Comparison of ENCODE assay signal across 1 cellular context in genomic region chr16:73032548-73033270, GRCh38.
TF ChIP-seq lines count a peak whose summit lies in the region.

No MANE protein-coding gene starts in this region.

TF ChIP-seq in HepG2, 621 proteins besides CTCF, POLR2A, EP300 and RAD21 (continued from another document):
- TF ChIP-seq, protein P1, sequence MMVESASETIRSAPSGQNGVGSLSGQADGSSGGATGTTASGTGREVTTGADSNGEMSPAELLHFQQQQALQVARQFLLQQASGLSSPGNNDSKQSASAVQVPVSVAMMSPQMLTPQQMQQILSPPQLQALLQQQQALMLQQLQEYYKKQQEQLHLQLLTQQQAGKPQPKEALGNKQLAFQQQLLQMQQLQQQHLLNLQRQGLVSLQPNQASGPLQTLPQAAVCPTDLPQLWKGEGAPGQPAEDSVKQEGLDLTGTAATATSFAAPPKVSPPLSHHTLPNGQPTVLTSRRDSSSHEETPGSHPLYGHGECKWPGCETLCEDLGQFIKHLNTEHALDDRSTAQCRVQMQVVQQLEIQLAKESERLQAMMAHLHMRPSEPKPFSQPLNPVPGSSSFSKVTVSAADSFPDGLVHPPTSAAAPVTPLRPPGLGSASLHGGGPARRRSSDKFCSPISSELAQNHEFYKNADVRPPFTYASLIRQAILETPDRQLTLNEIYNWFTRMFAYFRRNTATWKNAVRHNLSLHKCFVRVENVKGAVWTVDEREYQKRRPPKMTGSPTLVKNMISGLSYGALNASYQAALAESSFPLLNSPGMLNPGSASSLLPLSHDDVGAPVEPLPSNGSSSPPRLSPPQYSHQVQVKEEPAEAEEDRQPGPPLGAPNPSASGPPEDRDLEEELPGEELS (CRISPR knock-in tag; IDR thresholded peaks at IDR 0.05): no peak
- TF ChIP-seq ZMAT3 (CRISPR knock-in tag; conservative IDR thresholded peaks at IDR 0.05) (no peak), ZNF790 (CRISPR knock-in tag; IDR thresholded peaks at IDR 0.05; ENCODE audit: borderline replicate concordance) (no peak), HBP1 (CRISPR knock-in tag; IDR thresholded peaks at IDR 0.05; ENCODE audit: low read depth) (no peak), SMC3 (IDR thresholded peaks at IDR 0.05; ENCODE audit: low read length) (no peak), ZNF780A (CRISPR knock-in tag; IDR thresholded peaks at IDR 0.05) (no peak), ATF7 (IDR thresholded peaks at IDR 0.05) (no peak), ATF7 (CRISPR knock-in tag; IDR thresholded peaks at IDR 0.05) (0 out of 2 replicates have a peak, but pooled peaks have one; percentile 33), ZBTB1 (CRISPR knock-in tag; IDR thresholded peaks at IDR 0.05; ENCODE audit: borderline replicate concordance) (no peak), HNRNPL (IDR thresholded peaks at IDR 0.05; ENCODE audit: low read depth, low read length) (no peak), ZNF691 (CRISPR knock-in tag; IDR thresholded peaks at IDR 0.05; ENCODE audit: borderline replicate concordance, low read depth) (no peak), GABPA (IDR thresholded peaks at IDR 0.05; ENCODE audit: low read depth, low read length) (no peak), GABPA (CRISPR knock-in tag; IDR thresholded peaks at IDR 0.05; ENCODE audit: low read depth) (no peak), POGK (CRISPR knock-in tag; conservative IDR thresholded peaks at IDR 0.05) (no peak), GATA4 (IDR thresholded peaks at IDR 0.05; ENCODE audit: borderline replicate concordance, low read depth) (no peak), ZBTB7B (CRISPR knock-in tag; IDR thresholded peaks at IDR 0.05) (no peak), POGZ (CRISPR knock-in tag; IDR thresholded peaks at IDR 0.05) (no peak), HOXA7 (CRISPR knock-in tag; IDR thresholded peaks at IDR 0.05) (no peak), ZSCAN30 (CRISPR knock-in tag; IDR thresholded peaks at IDR 0.05) (no peak), MYPOP (CRISPR knock-in tag; IDR thresholded peaks at IDR 0.05) (no peak), RFX1 (IDR thresholded peaks at IDR 0.05) (no peak)
- TF ChIP-seq, protein P2, sequence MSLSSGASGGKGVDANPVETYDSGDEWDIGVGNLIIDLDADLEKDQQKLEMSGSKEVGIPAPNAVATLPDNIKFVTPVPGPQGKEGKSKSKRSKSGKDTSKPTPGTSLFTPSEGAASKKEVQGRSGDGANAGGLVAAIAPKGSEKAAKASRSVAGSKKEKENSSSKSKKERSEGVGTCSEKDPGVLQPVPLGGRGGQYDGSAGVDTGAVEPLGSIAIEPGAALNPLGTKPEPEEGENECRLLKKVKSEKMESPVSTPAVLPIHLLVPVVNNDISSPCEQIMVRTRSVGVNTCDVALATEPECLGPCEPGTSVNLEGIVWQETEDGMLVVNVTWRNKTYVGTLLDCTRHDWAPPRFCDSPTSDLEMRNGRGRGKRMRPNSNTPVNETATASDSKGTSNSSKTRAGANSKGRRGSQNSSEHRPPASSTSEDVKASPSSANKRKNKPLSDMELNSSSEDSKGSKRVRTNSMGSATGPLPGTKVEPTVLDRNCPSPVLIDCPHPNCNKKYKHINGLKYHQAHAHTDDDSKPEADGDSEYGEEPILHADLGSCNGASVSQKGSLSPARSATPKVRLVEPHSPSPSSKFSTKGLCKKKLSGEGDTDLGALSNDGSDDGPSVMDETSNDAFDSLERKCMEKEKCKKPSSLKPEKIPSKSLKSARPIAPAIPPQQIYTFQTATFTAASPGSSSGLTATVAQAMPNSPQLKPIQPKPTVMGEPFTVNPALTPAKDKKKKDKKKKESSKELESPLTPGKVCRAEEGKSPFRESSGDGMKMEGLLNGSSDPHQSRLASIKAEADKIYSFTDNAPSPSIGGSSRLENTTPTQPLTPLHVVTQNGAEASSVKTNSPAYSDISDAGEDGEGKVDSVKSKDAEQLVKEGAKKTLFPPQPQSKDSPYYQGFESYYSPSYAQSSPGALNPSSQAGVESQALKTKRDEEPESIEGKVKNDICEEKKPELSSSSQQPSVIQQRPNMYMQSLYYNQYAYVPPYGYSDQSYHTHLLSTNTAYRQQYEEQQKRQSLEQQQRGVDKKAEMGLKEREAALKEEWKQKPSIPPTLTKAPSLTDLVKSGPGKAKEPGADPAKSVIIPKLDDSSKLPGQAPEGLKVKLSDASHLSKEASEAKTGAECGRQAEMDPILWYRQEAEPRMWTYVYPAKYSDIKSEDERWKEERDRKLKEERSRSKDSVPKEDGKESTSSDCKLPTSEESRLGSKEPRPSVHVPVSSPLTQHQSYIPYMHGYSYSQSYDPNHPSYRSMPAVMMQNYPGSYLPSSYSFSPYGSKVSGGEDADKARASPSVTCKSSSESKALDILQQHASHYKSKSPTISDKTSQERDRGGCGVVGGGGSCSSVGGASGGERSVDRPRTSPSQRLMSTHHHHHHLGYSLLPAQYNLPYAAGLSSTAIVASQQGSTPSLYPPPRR (CRISPR knock-in tag; IDR thresholded peaks at IDR 0.05; ENCODE audit: borderline replicate concordance): 0 out of 2 replicates have a peak, but pooled peaks have one; percentile 18
- TF ChIP-seq, protein P3, sequence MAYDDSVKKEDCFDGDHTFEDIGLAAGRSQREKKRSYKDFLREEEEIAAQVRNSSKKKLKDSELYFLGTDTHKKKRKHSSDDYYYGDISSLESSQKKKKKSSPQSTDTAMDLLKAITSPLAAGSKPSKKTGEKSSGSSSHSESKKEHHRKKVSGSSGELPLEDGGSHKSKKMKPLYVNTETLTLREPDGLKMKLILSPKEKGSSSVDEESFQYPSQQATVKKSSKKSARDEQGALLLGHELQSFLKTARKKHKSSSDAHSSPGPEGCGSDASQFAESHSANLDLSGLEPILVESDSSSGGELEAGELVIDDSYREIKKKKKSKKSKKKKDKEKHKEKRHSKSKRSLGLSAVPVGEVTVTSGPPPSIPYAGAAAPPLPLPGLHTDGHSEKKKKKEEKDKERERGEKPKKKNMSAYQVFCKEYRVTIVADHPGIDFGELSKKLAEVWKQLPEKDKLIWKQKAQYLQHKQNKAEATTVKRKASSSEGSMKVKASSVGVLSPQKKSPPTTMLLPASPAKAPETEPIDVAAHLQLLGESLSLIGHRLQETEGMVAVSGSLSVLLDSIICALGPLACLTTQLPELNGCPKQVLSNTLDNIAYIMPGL (CRISPR knock-in tag; IDR thresholded peaks at IDR 0.05; ENCODE audit: borderline replicate concordance in 1 of 2, low read depth in 1 of 2): 0 out of 4 replicates have a peak, but pooled peaks of 1 of the 2 experiments have one; percentile 31
- TF ChIP-seq, protein P4, sequence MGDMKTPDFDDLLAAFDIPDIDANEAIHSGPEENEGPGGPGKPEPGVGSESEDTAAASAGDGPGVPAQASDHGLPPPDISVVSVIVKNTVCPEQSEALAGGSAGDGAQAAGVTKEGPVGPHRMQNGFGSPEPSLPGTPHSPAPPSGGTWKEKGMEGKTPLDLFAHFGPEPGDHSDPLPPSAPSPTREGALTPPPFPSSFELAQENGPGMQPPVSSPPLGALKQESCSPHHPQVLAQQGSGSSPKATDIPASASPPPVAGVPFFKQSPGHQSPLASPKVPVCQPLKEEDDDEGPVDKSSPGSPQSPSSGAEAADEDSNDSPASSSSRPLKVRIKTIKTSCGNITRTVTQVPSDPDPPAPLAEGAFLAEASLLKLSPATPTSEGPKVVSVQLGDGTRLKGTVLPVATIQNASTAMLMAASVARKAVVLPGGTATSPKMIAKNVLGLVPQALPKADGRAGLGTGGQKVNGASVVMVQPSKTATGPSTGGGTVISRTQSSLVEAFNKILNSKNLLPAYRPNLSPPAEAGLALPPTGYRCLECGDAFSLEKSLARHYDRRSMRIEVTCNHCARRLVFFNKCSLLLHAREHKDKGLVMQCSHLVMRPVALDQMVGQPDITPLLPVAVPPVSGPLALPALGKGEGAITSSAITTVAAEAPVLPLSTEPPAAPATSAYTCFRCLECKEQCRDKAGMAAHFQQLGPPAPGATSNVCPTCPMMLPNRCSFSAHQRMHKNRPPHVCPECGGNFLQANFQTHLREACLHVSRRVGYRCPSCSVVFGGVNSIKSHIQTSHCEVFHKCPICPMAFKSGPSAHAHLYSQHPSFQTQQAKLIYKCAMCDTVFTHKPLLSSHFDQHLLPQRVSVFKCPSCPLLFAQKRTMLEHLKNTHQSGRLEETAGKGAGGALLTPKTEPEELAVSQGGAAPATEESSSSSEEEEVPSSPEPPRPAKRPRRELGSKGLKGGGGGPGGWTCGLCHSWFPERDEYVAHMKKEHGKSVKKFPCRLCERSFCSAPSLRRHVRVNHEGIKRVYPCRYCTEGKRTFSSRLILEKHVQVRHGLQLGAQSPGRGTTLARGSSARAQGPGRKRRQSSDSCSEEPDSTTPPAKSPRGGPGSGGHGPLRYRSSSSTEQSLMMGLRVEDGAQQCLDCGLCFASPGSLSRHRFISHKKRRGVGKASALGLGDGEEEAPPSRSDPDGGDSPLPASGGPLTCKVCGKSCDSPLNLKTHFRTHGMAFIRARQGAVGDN (CRISPR knock-in tag; IDR thresholded peaks at IDR 0.05): peak; percentile 39; the same call in 1 of the 2 replicates
